ENCODE assay signal across 7 cellular contexts in the genomic region with DNA sequence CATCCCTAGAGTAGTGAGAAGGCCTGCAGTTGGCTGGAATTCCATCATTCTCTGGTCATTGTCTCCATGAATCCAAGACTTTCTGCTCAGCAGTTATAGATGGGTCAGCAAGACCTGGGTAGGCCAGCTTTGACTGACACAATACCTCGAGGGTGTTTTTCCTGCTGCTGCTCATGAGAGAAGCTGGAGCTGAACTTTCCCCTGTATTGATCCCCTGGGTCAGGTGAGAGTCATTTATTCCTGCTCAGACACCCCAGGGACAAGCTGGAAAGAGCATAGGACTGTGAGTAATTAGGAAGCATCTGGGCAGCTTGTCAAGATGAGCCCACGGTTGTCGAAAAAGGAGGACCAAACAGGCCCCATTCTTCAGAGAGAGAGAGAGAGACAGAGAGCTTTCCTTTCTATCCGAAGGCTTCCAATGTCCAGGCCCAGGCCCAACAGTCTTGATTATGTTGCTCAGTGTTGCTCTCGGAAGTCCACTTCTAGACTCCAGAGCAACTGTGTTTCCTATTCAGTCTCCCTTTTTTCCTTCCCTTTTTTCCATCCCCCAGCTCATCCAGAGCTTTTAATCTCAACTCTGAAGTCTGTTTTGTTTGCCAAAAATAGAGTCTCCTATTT.
"Had no signal": no experiment of that assay in that cellular context is flagged by ENCODE, and none has a peak within 500 bp of the region (broad histone marks: within the 10 kb centered on the region; RNA-seq: fewer than 3 reads in every experiment).

No MANE protein-coding gene starts in this region.

- H3K27ac ChIP-seq: HL-60 had no signal

- H2AFZ ChIP-seq: GM23338 had no signal

- ATAC-seq: GM23338, K562 had no signal

- DNase-seq: H9, HCEC 1CT, IMR-90, KG1 had no signal

- H3K4me2 ChIP-seq: GM23338 had no signal

- H3K4me3 ChIP-seq: GM23338, K562 had no signal
